ENCODE assay signal across 21 cellular contexts in the genomic region with DNA sequence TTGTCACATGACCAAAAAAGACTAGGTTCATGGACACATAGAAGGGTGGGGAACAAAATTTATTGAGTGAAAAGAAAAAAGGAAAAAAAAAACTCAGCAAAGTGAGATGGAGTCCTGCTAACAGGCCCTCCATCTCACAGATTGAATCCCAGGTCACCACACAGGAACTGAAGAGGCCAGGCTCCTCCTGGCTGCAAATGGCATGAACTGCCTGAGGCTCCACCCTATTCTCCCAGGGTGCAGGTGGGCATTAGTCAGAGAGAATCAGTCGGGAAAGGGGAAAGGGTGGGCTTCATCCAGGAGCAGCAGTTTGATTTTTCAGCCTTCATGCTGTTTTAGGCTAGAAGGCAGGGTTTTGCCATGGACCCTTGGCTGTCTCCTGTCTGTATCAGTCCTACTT.
"Had no signal": no experiment of that assay in that cellular context is flagged by ENCODE, and none has a peak within 500 bp of the region (broad histone marks: within the 10 kb centered on the region; RNA-seq: fewer than 3 reads in every experiment).

No MANE protein-coding gene starts in this region.

- DNase-seq: activated B cell treated with CpG ODN at 0.5 μM for 24 hours; activated CD4-positive, alpha-beta memory T cell treated with anti-CD3 and anti-CD28 coated beads, Interleukin-2, amount 10 ng/mL, durations not matched to agents 7 days and 5 days; activated CD4-positive, alpha-beta T cell treated with anti-CD3 and anti-CD28 coated beads for 48 hours; activated CD8-positive, alpha-beta memory T cell treated with anti-CD3 and anti-CD28 coated beads, Interleukin-2, amount 10 ng/mL, durations not matched to agents 7 days and 5 days; amniotic stem cell; effector CD8-positive, alpha-beta T cell; esophagus squamous epithelium; hippocampal formation; left colon; lower lobe of right lung; natural killer cell; sigmoid colon; spleen; stimulated activated CD4-positive, alpha-beta T cell treated with anti-CD3 and anti-CD28 coated beads, Interleukin-4, amount 100 ng/mL, for 4 hours; testis; upper lobe of left lung had no signal

- H3K27ac Mint-ChIP-seq: activated B cell treated with CpG ODN at 0.5 μM for 24 hours; activated CD4-positive, alpha-beta memory T cell treated with anti-CD3 and anti-CD28 coated beads, Interleukin-2, amount 10 ng/mL, durations not matched to agents 7 days and 5 days; activated CD8-positive, alpha-beta memory T cell treated with anti-CD3 and anti-CD28 coated beads, Interleukin-2, amount 10 ng/mL, durations not matched to agents 7 days and 5 days; activated naive CD8-positive, alpha-beta T cell; dendritic cell treated with granulocyte-macrophage colony-stimulating factor and Interleukin-4, amounts not matched to agents 40 ng/mL and 50 ng/mL, for 4 days; natural killer cell; stimulated activated memory B cell treated with anti-CD40 and anti-IgM and Interleukin-4, amounts not matched to agents 10 μg/mL and 1 μg/mL and 100 μg/mL, for 72 hours had no signal

- H3K27ac ChIP-seq: cardiac muscle cell, esophagus squamous epithelium, lower lobe of right lung, parathyroid adenoma, sigmoid colon, spleen, testis, upper lobe of left lung had no signal

- ATAC-seq: activated CD8-positive, alpha-beta memory T cell treated with anti-CD3 and anti-CD28 coated beads, Interleukin-2, amount 10 ng/mL, durations not matched to agents 7 days and 5 days; left colon; lower lobe of right lung; natural killer cell; stimulated activated memory B cell treated with anti-CD40 and anti-IgM and Interleukin-4, amounts not matched to agents 10 μg/mL and 1 μg/mL and 100 μg/mL, for 72 hours had no signal

- H3K9me3 Mint-ChIP-seq: activated CD4-positive, alpha-beta memory T cell treated with anti-CD3 and anti-CD28 coated beads, Interleukin-2, amount 10 ng/mL, durations not matched to agents 7 days and 5 days; dendritic cell treated with granulocyte-macrophage colony-stimulating factor and Interleukin-4, amounts not matched to agents 40 ng/mL and 50 ng/mL, for 4 days; stimulated activated memory B cell treated with anti-CD40 and anti-IgM and Interleukin-4, amounts not matched to agents 10 μg/mL and 1 μg/mL and 100 μg/mL, for 72 hours had no signal

- H3K27me3 ChIP-seq: cardiac muscle cell, esophagus squamous epithelium, sigmoid colon, spleen, testis, upper lobe of left lung had no signal

- H3K36me3 Mint-ChIP-seq: activated CD8-positive, alpha-beta memory T cell treated with anti-CD3 and anti-CD28 coated beads, Interleukin-2, amount 10 ng/mL, durations not matched to agents 7 days and 5 days; activated naive CD8-positive, alpha-beta T cell; natural killer cell; stimulated activated memory B cell treated with anti-CD40 and anti-IgM and Interleukin-4, amounts not matched to agents 10 μg/mL and 1 μg/mL and 100 μg/mL, for 72 hours had no signal

- H3K4me1 Mint-ChIP-seq: activated B cell treated with CpG ODN at 0.5 μM for 24 hours; activated CD4-positive, alpha-beta memory T cell treated with anti-CD3 and anti-CD28 coated beads, Interleukin-2, amount 10 ng/mL, durations not matched to agents 7 days and 5 days; activated CD8-positive, alpha-beta memory T cell treated with anti-CD3 and anti-CD28 coated beads, Interleukin-2, amount 10 ng/mL, durations not matched to agents 7 days and 5 days; natural killer cell; stimulated activated memory B cell treated with anti-CD40 and anti-IgM and Interleukin-4, amounts not matched to agents 10 μg/mL and 1 μg/mL and 100 μg/mL, for 72 hours had no signal

- H3K36me3 ChIP-seq: cardiac muscle cell, esophagus squamous epithelium, lower lobe of right lung, sigmoid colon, spleen, upper lobe of left lung had no signal

- H3K4me1 ChIP-seq: esophagus squamous epithelium, lower lobe of right lung, parathyroid adenoma, sigmoid colon, spleen, testis, upper lobe of left lung had no signal

- H3K27me3 Mint-ChIP-seq: activated B cell treated with CpG ODN at 0.5 μM for 24 hours; activated CD4-positive, alpha-beta memory T cell treated with anti-CD3 and anti-CD28 coated beads, Interleukin-2, amount 10 ng/mL, durations not matched to agents 7 days and 5 days; activated CD8-positive, alpha-beta memory T cell treated with anti-CD3 and anti-CD28 coated beads, Interleukin-2, amount 10 ng/mL, durations not matched to agents 7 days and 5 days; activated naive CD8-positive, alpha-beta T cell; dendritic cell treated with granulocyte-macrophage colony-stimulating factor and Interleukin-4, amounts not matched to agents 40 ng/mL and 50 ng/mL, for 4 days; stimulated activated memory B cell treated with anti-CD40 and anti-IgM and Interleukin-4, amounts not matched to agents 10 μg/mL and 1 μg/mL and 100 μg/mL, for 72 hours had no signal

- H3K4me3 Mint-ChIP-seq: activated B cell treated with CpG ODN at 0.5 μM for 24 hours; activated CD4-positive, alpha-beta memory T cell treated with anti-CD3 and anti-CD28 coated beads, Interleukin-2, amount 10 ng/mL, durations not matched to agents 7 days and 5 days; activated CD8-positive, alpha-beta memory T cell treated with anti-CD3 and anti-CD28 coated beads, Interleukin-2, amount 10 ng/mL, durations not matched to agents 7 days and 5 days; activated naive CD8-positive, alpha-beta T cell; dendritic cell treated with granulocyte-macrophage colony-stimulating factor and Interleukin-4, amounts not matched to agents 40 ng/mL and 50 ng/mL, for 4 days; natural killer cell; stimulated activated memory B cell treated with anti-CD40 and anti-IgM and Interleukin-4, amounts not matched to agents 10 μg/mL and 1 μg/mL and 100 μg/mL, for 72 hours had no signal

- H3K9me3 ChIP-seq: esophagus squamous epithelium, lower lobe of right lung, sigmoid colon, testis, upper lobe of left lung had no signal

- H3K4me3 ChIP-seq: cardiac muscle cell, esophagus squamous epithelium, lower lobe of right lung, sigmoid colon, spleen, testis, upper lobe of left lung had no signal
